Comparison of ENCODE assay signal across 1 cellular context in genomic region chr20:1669304-1669703, GRCh38.
TF ChIP-seq lines count a peak whose summit lies in the region.

No MANE protein-coding gene starts in this region.

TF ChIP-seq in A549, 52 proteins besides CTCF, POLR2A, EP300 and RAD21:
- no peak for TF ChIP-seq TP53 (CRISPR knock-in tag; IDR thresholded peaks at IDR 0.05)
- TF ChIP-seq, protein P1, sequence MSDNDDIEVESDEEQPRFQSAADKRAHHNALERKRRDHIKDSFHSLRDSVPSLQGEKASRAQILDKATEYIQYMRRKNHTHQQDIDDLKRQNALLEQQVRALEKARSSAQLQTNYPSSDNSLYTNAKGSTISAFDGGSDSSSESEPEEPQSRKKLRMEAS (IDR thresholded peaks at IDR 0.05) = no peak
- no peak for TF ChIP-seq SREBF2 (IDR thresholded peaks at IDR 0.05)
- TF ChIP-seq CBX2 (IDR thresholded peaks at IDR 0.05; ENCODE audit: borderline replicate concordance, low read depth) = no peak
- TF ChIP-seq GATA3 (IDR thresholded peaks at IDR 0.05; ENCODE audit: borderline replicate concordance) = no peak
- no peak for TF ChIP-seq USF2 (IDR thresholded peaks at IDR 0.05)
- no peak for TF ChIP-seq CBX8 (IDR thresholded peaks at IDR 0.05)
- TF ChIP-seq CEBPB (IDR thresholded peaks at IDR 0.05) = no peak
- no peak for TF ChIP-seq KDM1A (IDR thresholded peaks at IDR 0.05; ENCODE audit: low read depth)
- no peak for TF ChIP-seq MAFK (IDR thresholded peaks at IDR 0.05; ENCODE audit: partially characterized antibody)
